ENCODE assay signal across 7 cellular contexts in genomic region chrY:12403891-12404290, GRCh38.
"Had no signal": no experiment of that assay in that cellular context is flagged by ENCODE, and none has a peak within 500 bp of the region (broad histone marks: within the 10 kb centered on the region; RNA-seq: fewer than 3 reads in every experiment).

No MANE protein-coding gene starts in this region.

- H3K4me3 ChIP-seq: GM23248 had no signal

- H3K27ac ChIP-seq: GM23248, KMS-11 had no signal

- DNase-seq: GM23248, GOT3, H9, HCEC 1CT, KBM-7 had no signal

- ATAC-seq: HepG2 had no signal
